Comparison of ENCODE assay signal across 10 cellular contexts in genomic region chr7:106597751-106598619, GRCh38.
DNase-seq lines count a peak whose midpoint lies in the region; ATAC-seq and TF ChIP-seq lines count a peak whose summit lies in the region.
"Had no signal": no experiment of that assay in that cellular context is flagged by ENCODE, and none has a peak within 500 bp of the region (broad histone marks: within the 10 kb centered on the region; RNA-seq: fewer than 3 reads in every experiment).

No MANE protein-coding gene starts in this region.

- H3K4me3 ChIP-seq in CD4-positive, CD25-positive, alpha-beta regulatory T cell (ENCODE audit: low read depth, low read length) = peak overlapping the region; percentile 43
- H3K4me3 ChIP-seq in Karpas-422 (ENCODE audit: low read length) = no peak overlapping the region
- peak overlapping the region; percentile 46 for H3K4me3 ChIP-seq in endodermal cell (ENCODE audit: low read length)
- H3K4me3 ChIP-seq in neural cell (ENCODE audit: low read length) = peak overlapping the region; percentile 38

- H3K4me1 ChIP-seq in CD4-positive, CD25-positive, alpha-beta regulatory T cell (ENCODE audit: control insufficient read depth, insufficient read depth, low read length, poor library complexity, severe bottlenecking) = no peaks in the 10 kb centered on the region
- H3K4me1 ChIP-seq in Karpas-422 (ENCODE audit: low read length) (peaks cover 9% of the 10 kb centered on the region), endodermal cell (ENCODE audit: control insufficient read depth, insufficient read depth, low read length) (no peaks in the 10 kb centered on the region)

- H3K27ac Mint-ChIP-seq in CD4-positive, CD25-positive, alpha-beta regulatory T cell = peak overlapping the region in 1 of 3 donors; percentile 79
- H3K27ac Mint-ChIP-seq in endodermal cell = no peak overlapping the region

- no peaks in the 10 kb centered on the region for H3K27me3 ChIP-seq in CD4-positive, CD25-positive, alpha-beta regulatory T cell (ENCODE audit: control insufficient read depth, insufficient read depth, low read length)
- H3K27me3 ChIP-seq in Karpas-422 (ENCODE audit: low read length) = no peaks in the 10 kb centered on the region
- no peaks in the 10 kb centered on the region for H3K27me3 ChIP-seq in endodermal cell (ENCODE audit: control insufficient read depth, insufficient read depth, low read length, poor library complexity, severe bottlenecking)
- H3K27me3 ChIP-seq in neural cell (ENCODE audit: insufficient read depth, low read depth, low read length) = no peaks in the 10 kb centered on the region

- H3K9ac ChIP-seq in Karpas-422 (ENCODE audit: low read length) = no peak overlapping the region
- H3K9ac ChIP-seq in endodermal cell (ENCODE audit: extremely low read depth, low read length, poor library complexity, severe bottlenecking) = no peak overlapping the region
- no peak overlapping the region for H3K9ac ChIP-seq in neural cell (ENCODE audit: low read length)

- peaks cover 4% of the 10 kb centered on the region for H3K27me3 Mint-ChIP-seq in CD4-positive, CD25-positive, alpha-beta regulatory T cell
- peaks cover 3% of the 10 kb centered on the region for H3K27me3 Mint-ChIP-seq in endodermal cell (ENCODE audit: insufficient read depth)

- H3K36me3 Mint-ChIP-seq in CD4-positive, CD25-positive, alpha-beta regulatory T cell = no peaks in the 10 kb centered on the region
- no peaks in the 10 kb centered on the region for H3K36me3 Mint-ChIP-seq in endodermal cell (ENCODE audit: low read depth)
- H3K36me3 Mint-ChIP-seq: CD8-positive, alpha-beta memory T cell; T-cell had no signal

- H3K4me3 Mint-ChIP-seq in CD4-positive, CD25-positive, alpha-beta regulatory T cell = no peak overlapping the region
- H3K4me3 Mint-ChIP-seq in endodermal cell = peak overlapping the region; percentile 43

- H3K4me1 Mint-ChIP-seq in CD4-positive, CD25-positive, alpha-beta regulatory T cell = peaks cover 0 to 12% (median 5%) of the 10 kb centered on the region in 4 donors
- peaks cover 3% of the 10 kb centered on the region for H3K4me1 Mint-ChIP-seq in endodermal cell

- DNase-seq in CD4-positive, CD25-positive, alpha-beta regulatory T cell = no peak
- DNase-seq in Karpas-422 (no peak), endodermal cell (no peak), epidermal melanocyte (ENCODE audit: insufficient read length, low spot score) (no peak), T1000 (lab: John Stamatoyannopoulos, UW) (no peak)
- DNase-seq in stimulated activated CD4-positive, alpha-beta T cell treated with anti-CD3 and anti-CD28 coated beads, Interleukin-1b, Interleukin-23, amount 100 ng/mL, for 48 hours = no peak

- peaks cover 0 to 2% (median 0%) of the 10 kb centered on the region in 7 donors for H3K9me3 Mint-ChIP-seq in CD4-positive, CD25-positive, alpha-beta regulatory T cell
- H3K9me3 Mint-ChIP-seq in endodermal cell = no peaks in the 10 kb centered on the region
- H3K9me3 Mint-ChIP-seq: CD8-positive, alpha-beta memory T cell; T-cell had no signal

- no peaks in the 10 kb centered on the region for H3K79me2 ChIP-seq in Karpas-422 (ENCODE audit: low read length)
- no peaks in the 10 kb centered on the region for H3K79me2 ChIP-seq in neural cell (replicated peaks; ENCODE audit: insufficient read depth, low read length)

- peak overlapping the region; percentile 16 for H3K27ac ChIP-seq in CD4-positive, CD25-positive, alpha-beta regulatory T cell (ENCODE audit: insufficient read depth, low read length, poor library complexity, severe bottlenecking)
- H3K27ac ChIP-seq in Karpas-422 (ENCODE audit: low read length) = no peak overlapping the region
- no peak overlapping the region for H3K27ac ChIP-seq in endodermal cell (ENCODE audit: low read depth, low read length)
- H3K27ac ChIP-seq in neural cell (ENCODE audit: low read length) = no peak overlapping the region

- ATAC-seq in CD4-positive, CD25-positive, alpha-beta regulatory T cell (ENCODE audit: low read depth in 2 of 2) = no peak
- no peak for ATAC-seq in GM21528 (IDR thresholded peaks at IDR 0.05; ENCODE audit: low FRiP score, unreplicated experiment)

- no peak for TF ChIP-seq CTCF in endodermal cell (conservative IDR thresholded peaks at IDR 0.05)
- no peak for TF ChIP-seq CTCF in neural cell (IDR thresholded peaks at IDR 0.05; ENCODE audit: poor library complexity, severe bottlenecking)

- H3K4me2 ChIP-seq in Karpas-422 (ENCODE audit: low read depth, low read length, poor library complexity, severe bottlenecking) (peak overlapping the region; percentile 61), neural cell (ENCODE audit: low read length) (no peak overlapping the region)

- no peak for TF ChIP-seq EP300 in neural cell (conservative IDR thresholded peaks at IDR 0.05; ENCODE audit: poor library complexity, severe bottlenecking)

- H3K36me3 ChIP-seq in CD4-positive, CD25-positive, alpha-beta regulatory T cell (ENCODE audit: control insufficient read depth, insufficient read depth, low read length) = no peaks in the 10 kb centered on the region
- H3K36me3 ChIP-seq in Karpas-422 (ENCODE audit: insufficient read depth, low read length) = no peaks in the 10 kb centered on the region
- H3K36me3 ChIP-seq in endodermal cell (ENCODE audit: control insufficient read depth, insufficient read depth, low read length) = no peaks in the 10 kb centered on the region
- H3K36me3 ChIP-seq in neural cell (ENCODE audit: insufficient read depth, low read length) = no peaks in the 10 kb centered on the region

- no peaks in the 10 kb centered on the region for H3F3A ChIP-seq in neural cell (ENCODE audit: insufficient read depth, low read length, poor library complexity, severe bottlenecking)

- no peaks in the 10 kb centered on the region for H3K9me2 ChIP-seq in Karpas-422 (replicated peaks; ENCODE audit: insufficient read depth, low read length)
- H3K9me2 ChIP-seq in neural cell (ENCODE audit: insufficient read depth, low read length) = peaks cover 3% of the 10 kb centered on the region

- H4K20me1 ChIP-seq in Karpas-422 (ENCODE audit: insufficient read depth, low read depth, low read length) (no peaks in the 10 kb centered on the region), neural cell (ENCODE audit: insufficient read depth) (no peaks in the 10 kb centered on the region)

- H3K9me3 ChIP-seq in CD4-positive, CD25-positive, alpha-beta regulatory T cell (ENCODE audit: control insufficient read depth in 2 of 2, low read length in 2 of 2) = no peaks in the 10 kb centered on the region
- H3K9me3 ChIP-seq in Karpas-422 (ENCODE audit: low read length) (no peaks in the 10 kb centered on the region), endodermal cell (ENCODE audit: control insufficient read depth, low read length) (peaks cover 6% of the 10 kb centered on the region), neural cell (ENCODE audit: low read length) (no peaks in the 10 kb centered on the region)

- 68% methylated on average over 3 of the region's 5 CpGs; no CpG with 5 or more reads in 1 of the 2 experiments for WGBS in endodermal cell (ENCODE audit: insufficient coverage in 1 of 2, insufficient read length in 1 of 2), 2 experiments

- TF ChIP-seq RAD21 in neural cell (conservative IDR thresholded peaks at IDR 0.05) = no peak

- H2AFZ ChIP-seq in Karpas-422 (ENCODE audit: low read length) (peak overlapping the region; percentile 96; the same call in 1 of the 2 replicates), neural cell (ENCODE audit: low read depth, low read length) (no peak overlapping the region)

TF ChIP-seq in neural cell, 6 proteins besides CTCF, POLR2A, EP300 and RAD21:
- no peak for TF ChIP-seq POLR2AphosphoS5 (IDR thresholded peaks at IDR 0.05)
- no peak for TF ChIP-seq EZH2 (IDR thresholded peaks at IDR 0.05; ENCODE audit: borderline replicate concordance, insufficient read depth, low read length, poor library complexity, severe bottlenecking)
- no peak for TF ChIP-seq MXI1 (conservative IDR thresholded peaks at IDR 0.05; ENCODE audit: poor library complexity, severe bottlenecking)
- no peak for TF ChIP-seq SMC3 (conservative IDR thresholded peaks at IDR 0.05; ENCODE audit: poor library complexity)
- TF ChIP-seq, protein P1, sequence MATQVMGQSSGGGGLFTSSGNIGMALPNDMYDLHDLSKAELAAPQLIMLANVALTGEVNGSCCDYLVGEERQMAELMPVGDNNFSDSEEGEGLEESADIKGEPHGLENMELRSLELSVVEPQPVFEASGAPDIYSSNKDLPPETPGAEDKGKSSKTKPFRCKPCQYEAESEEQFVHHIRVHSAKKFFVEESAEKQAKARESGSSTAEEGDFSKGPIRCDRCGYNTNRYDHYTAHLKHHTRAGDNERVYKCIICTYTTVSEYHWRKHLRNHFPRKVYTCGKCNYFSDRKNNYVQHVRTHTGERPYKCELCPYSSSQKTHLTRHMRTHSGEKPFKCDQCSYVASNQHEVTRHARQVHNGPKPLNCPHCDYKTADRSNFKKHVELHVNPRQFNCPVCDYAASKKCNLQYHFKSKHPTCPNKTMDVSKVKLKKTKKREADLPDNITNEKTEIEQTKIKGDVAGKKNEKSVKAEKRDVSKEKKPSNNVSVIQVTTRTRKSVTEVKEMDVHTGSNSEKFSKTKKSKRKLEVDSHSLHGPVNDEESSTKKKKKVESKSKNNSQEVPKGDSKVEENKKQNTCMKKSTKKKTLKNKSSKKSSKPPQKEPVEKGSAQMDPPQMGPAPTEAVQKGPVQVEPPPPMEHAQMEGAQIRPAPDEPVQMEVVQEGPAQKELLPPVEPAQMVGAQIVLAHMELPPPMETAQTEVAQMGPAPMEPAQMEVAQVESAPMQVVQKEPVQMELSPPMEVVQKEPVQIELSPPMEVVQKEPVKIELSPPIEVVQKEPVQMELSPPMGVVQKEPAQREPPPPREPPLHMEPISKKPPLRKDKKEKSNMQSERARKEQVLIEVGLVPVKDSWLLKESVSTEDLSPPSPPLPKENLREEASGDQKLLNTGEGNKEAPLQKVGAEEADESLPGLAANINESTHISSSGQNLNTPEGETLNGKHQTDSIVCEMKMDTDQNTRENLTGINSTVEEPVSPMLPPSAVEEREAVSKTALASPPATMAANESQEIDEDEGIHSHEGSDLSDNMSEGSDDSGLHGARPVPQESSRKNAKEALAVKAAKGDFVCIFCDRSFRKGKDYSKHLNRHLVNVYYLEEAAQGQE (IDR thresholded peaks at IDR 0.05; ENCODE audit: borderline replicate concordance) = no peak
- no peak for TF ChIP-seq TAF1 (IDR thresholded peaks at IDR 0.05; ENCODE audit: low read depth)
